In genomic region chr17:72985882-72986720, GRCh38 we compare ENCODE assay signal across 8 cellular contexts.
DNase-seq lines count a peak whose midpoint lies in the region; ATAC-seq and TF ChIP-seq lines count a peak whose summit lies in the region.

No MANE protein-coding gene starts in this region.

- H3K4me3 ChIP-seq in lower leg skin (ENCODE audit: low read depth, poor library complexity, severe bottlenecking), result no peak overlapping the region

- H3K9me3 Mint-ChIP-seq in activated CD4-positive, alpha-beta T cell treated with anti-CD3 and anti-CD28 coated beads, Interleukin-2, amount 10 ng/mL, durations not matched to agents 7 days and 5 days, result no peaks in the 10 kb centered on the region

- peak; percentile 78 for DNase-seq in ACHN
- peak; percentile 41 for DNase-seq in NCI-H345 treated with DMSO at 0.1 percent for 48 hours (lab: John Stamatoyannopoulos, UW; ENCODE audit: unreplicated experiment)
- peak; percentile 69 for DNase-seq in activated CD4-positive, alpha-beta T cell treated with anti-CD3 and anti-CD28 coated beads, Interleukin-2, amount 10 ng/mL, durations not matched to agents 7 days and 5 days
- peak; percentile 85 for DNase-seq in dermis blood vessel endothelial cell
- DNase-seq in lower leg skin (ENCODE audit: low spot score in 2 of 2), result peak; percentile 44 to 86
- DNase-seq in stimulated activated CD8-positive, alpha-beta memory T cell treated with anti-CD3 and anti-CD28 coated beads, Interleukin-2, amount 100 ng/mL, for 48 hours (ENCODE audit: low read depth in 2 of 2), result peak; percentile 23 to 33

- H3K36me3 Mint-ChIP-seq in activated CD4-positive, alpha-beta T cell treated with anti-CD3 and anti-CD28 coated beads, Interleukin-2, amount 10 ng/mL, durations not matched to agents 7 days and 5 days (ENCODE audit: low read depth), result no peaks in the 10 kb centered on the region

- TF ChIP-seq CTCF in lower leg skin (IDR thresholded peaks at IDR 0.05), result peak in 1 of 3 donors; percentile 43

- H3K27me3 Mint-ChIP-seq in activated CD4-positive, alpha-beta T cell treated with anti-CD3 and anti-CD28 coated beads, Interleukin-2, amount 10 ng/mL, durations not matched to agents 7 days and 5 days, result no peaks in the 10 kb centered on the region

- intact Hi-C loops in lower leg skin (cut with DNase I; ENCODE audit: low total_unique reads), result no loop called here

- in situ Hi-C loops in ACHN (cut with HindIII; ENCODE audit: low pct_ligation_motif_present, low pct_unique_long_range_greater_than_20kb, low sequenced_read_pairs), result no loop called here

- no peak overlapping the region for H3K4me3 Mint-ChIP-seq in activated CD4-positive, alpha-beta T cell treated with anti-CD3 and anti-CD28 coated beads, Interleukin-2, amount 10 ng/mL, durations not matched to agents 7 days and 5 days

- ATAC-seq in GM18498 (IDR thresholded peaks at IDR 0.05; ENCODE audit: unreplicated experiment), result peak; percentile 88
- ATAC-seq in HG03108 (IDR thresholded peaks at IDR 0.05; ENCODE audit: unreplicated experiment), result peak; percentile 71

- H3K27ac Mint-ChIP-seq in activated CD4-positive, alpha-beta T cell treated with anti-CD3 and anti-CD28 coated beads, Interleukin-2, amount 10 ng/mL, durations not matched to agents 7 days and 5 days, result no peak overlapping the region

- H3K4me1 Mint-ChIP-seq in activated CD4-positive, alpha-beta T cell treated with anti-CD3 and anti-CD28 coated beads, Interleukin-2, amount 10 ng/mL, durations not matched to agents 7 days and 5 days, result no peaks in the 10 kb centered on the region

- no peak for TF ChIP-seq POLR2A in lower leg skin (IDR thresholded peaks at IDR 0.05)

- CTCF ChIA-PET in activated CD4-positive, alpha-beta T cell treated with anti-CD3 and anti-CD28 coated beads, Interleukin-2, amount 10 ng/mL, durations not matched to agents 7 days and 5 days (lab: Charles Lee), result interaction anchor here (0.5 to 2.0 kb wide), 12 partner anchors 11 to 429 kb away, joined by 3 to 7 read pairs (median 3); no protein-coding TSS in a partner anchor

- 51 to 54% methylated on average over 11 of the region's 11 CpGs for WGBS in lower leg skin, 2 donors

- POLR2A ChIA-PET in activated CD4-positive, alpha-beta T cell treated with anti-CD3 and anti-CD28 coated beads, Interleukin-2, amount 10 ng/mL, durations not matched to agents 7 days and 5 days (lab: Charles Lee), result no interaction called here

Comparison
In these comparisons a context has a peak if more than half of its experiments do, and no peak if none do; other contexts are left out.
1. DNase-seq: peak in every context shown above with its lines; median percentile 85 in dermis blood vessel endothelial cell; 78 in ACHN; 69 in activated CD4-positive, alpha-beta T cell treated with anti-CD3 and anti-CD28 coated beads, Interleukin-2, amount 10 ng/mL, durations not matched to agents 7 days and 5 days; 65 in lower leg skin; 41 in NCI-H345 treated with DMSO at 0.1 percent for 48 hours; 28 in stimulated activated CD8-positive, alpha-beta memory T cell treated with anti-CD3 and anti-CD28 coated beads, Interleukin-2, amount 100 ng/mL, for 48 hours.